Comparison of ENCODE assay signal across 17 cellular contexts in genomic region chr3:53599780-53600179, GRCh38.
DNase-seq lines count a peak whose midpoint lies in the region; ATAC-seq and TF ChIP-seq lines count a peak whose summit lies in the region.
"Had no signal": no experiment of that assay in that cellular context is flagged by ENCODE, and none has a peak within 500 bp of the region (broad histone marks: within the 10 kb centered on the region; RNA-seq: fewer than 3 reads in every experiment).

No MANE protein-coding gene starts in this region.

- no peaks in the 10 kb centered on the region for H3K9me3 ChIP-seq in right atrium auricular region

- H3K4me3 ChIP-seq in right atrium auricular region (no peak overlapping the region), epithelial cell of proximal tubule (ENCODE audit: low read depth, low read length) (no peak overlapping the region)
- H3K4me3 ChIP-seq: GM23338 had no signal

- no peaks in the 10 kb centered on the region for H3K27me3 ChIP-seq in right atrium auricular region

- no peaks in the 10 kb centered on the region for H3K4me1 ChIP-seq in right atrium auricular region

- no peak for ATAC-seq in Right ventricle myocardium inferior
- ATAC-seq: GM23338, HCT116 had no signal

- H3K36me3 ChIP-seq in right atrium auricular region: no peaks in the 10 kb centered on the region

- intact Hi-C loops in Right ventricle myocardium inferior (cut with DNase I): no loop called here

- peak; percentile 9 for DNase-seq in right atrium auricular region (ENCODE audit: low spot score)
- no peak for DNase-seq in Right ventricle myocardium inferior (ENCODE audit: missing footprints)
- peak; percentile 10 for DNase-seq in epithelial cell of proximal tubule (ENCODE audit: low read depth)
- peak; percentile 55 for DNase-seq in renal cortical epithelial cell (ENCODE audit: low read depth)
- DNase-seq in epidermal melanocyte (ENCODE audit: insufficient read length, low spot score): no peak
- no peak for DNase-seq in NCI-H345 treated with DMSO at 0.1 percent for 48 hours (lab: John Stamatoyannopoulos, UW; ENCODE audit: unreplicated experiment)
- no peak for DNase-seq in HPDE6-E6E7 (ENCODE audit: extremely low spot score)
- DNase-seq: C1 segment of cervical spinal cord; Calu3; CD4-positive, alpha-beta memory T cell; COR-L47; DMS53; DND-41; H9 had no signal

- TF ChIP-seq CTCF in right atrium auricular region (IDR thresholded peaks at IDR 0.05) (no peak), epithelial cell of proximal tubule (conservative IDR thresholded peaks at IDR 0.05; ENCODE audit: low read depth, low read length) (no peak)

- no peak overlapping the region for H3K27ac ChIP-seq in right atrium auricular region
- H3K27ac ChIP-seq: 22Rv1 had no signal

Comparison
In these comparisons a context has a peak if more than half of its experiments do, and no peak if none do; other contexts are left out.
1. DNase-seq: peak in right atrium auricular region (single experiment), epithelial cell of proximal tubule (single experiment) and renal cortical epithelial cell (single experiment); none in Right ventricle myocardium inferior (single experiment), epidermal melanocyte (single experiment), NCI-H345 treated with DMSO at 0.1 percent for 48 hours (single experiment) and HPDE6-E6E7 (single experiment).